Comparison of ENCODE assay signal across 23 cellular contexts in the genomic region with DNA sequence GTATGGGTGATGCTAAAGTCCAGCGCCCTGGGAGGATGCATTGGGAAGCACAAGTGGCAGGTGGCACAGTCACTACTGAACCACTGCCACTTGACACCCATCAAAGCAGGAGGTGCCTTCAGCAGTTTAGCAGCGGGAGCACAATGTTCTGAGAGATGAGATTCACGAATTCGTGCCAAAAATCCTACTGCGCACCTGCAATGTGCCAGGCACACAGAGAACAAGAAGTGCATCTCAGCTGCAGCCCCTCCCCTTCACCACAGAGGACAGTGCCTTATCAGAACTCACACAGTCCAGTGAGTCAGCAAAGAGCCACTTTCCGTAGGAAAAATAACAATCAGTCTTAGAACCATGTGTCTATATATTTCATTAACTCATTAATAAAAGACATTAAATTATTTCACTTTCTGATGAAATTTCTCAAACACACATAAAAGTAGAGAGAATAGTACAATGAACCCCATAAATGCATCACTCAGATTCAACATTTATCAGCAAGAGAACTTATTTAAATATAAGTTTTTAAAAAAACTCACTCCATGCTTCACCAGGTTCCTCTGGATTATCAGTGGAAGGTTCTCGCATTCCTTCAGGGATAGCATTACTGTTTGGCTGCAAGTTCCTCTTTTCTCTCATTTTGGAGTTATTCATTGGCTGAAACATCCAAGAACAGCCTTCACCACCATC. TPM values are rescaled to one million over a fixed set of nuclear protein-coding genes. Genes with fewer than 3 reads are reported as not detected.
DNase-seq lines count a peak whose midpoint lies in the region; ATAC-seq and TF ChIP-seq lines count a peak whose summit lies in the region.
"Had no signal": no experiment of that assay in that cellular context is flagged by ENCODE, and none has a peak within 500 bp of the region (broad histone marks: within the 10 kb centered on the region; RNA-seq: fewer than 3 reads in every experiment).

No MANE protein-coding gene starts in this region.

- no peak for TF ChIP-seq POLR2A in heart left ventricle (IDR thresholded peaks at IDR 0.05)

- H3K27ac ChIP-seq in heart left ventricle: peak overlapping the region in 4 of 12 donors; percentile 6 to 52 (median 16)

- ATAC-seq in heart left ventricle (peak; percentile 59 to 97 (median 94)), HG02798 (IDR thresholded peaks at IDR 0.05; ENCODE audit: poor library complexity, unreplicated experiment) (no peak)
- ATAC-seq: SK-N-SH treated with all-trans-retinoic acid at 6 μM for 48 hours; stimulated activated naive CD8-positive, alpha-beta T cell treated with anti-CD3 and anti-CD28 coated beads, Interleukin-15, Interleukin-2, amounts not matched to agents 100 U/mL and 50 U/mL, for 24 hours had no signal

- DNase-seq in DMS153 (lab: John Stamatoyannopoulos, UW): peak; percentile 16
- peak; percentile 76 to 96 (median 80) for DNase-seq in NCI-H1417 (lab: John Stamatoyannopoulos, UW)
- peak; percentile 63 for DNase-seq in NCI-H748 (lab: John Stamatoyannopoulos, UW; ENCODE audit: unreplicated experiment)
- peak in 2 of 5 donors; percentile 51 to 73 for DNase-seq in heart left ventricle
- DNase-seq in head of caudate nucleus: no peak
- no peak for DNase-seq in occipital lobe (lab: John Stamatoyannopoulos, UW)
- DNase-seq in middle frontal gyrus (ENCODE audit: extremely low spot score, low spot score): no peak
- DNase-seq: activated CD4-positive, alpha-beta T cell treated with anti-CD3 and anti-CD28 coated beads, Interleukin-2, amount 10 ng/mL, durations not matched to agents 24 days and 14 days; activated CD8-positive, alpha-beta memory T cell treated with anti-CD3 and anti-CD28 coated beads, Interleukin-2, amount 50 U/mL, for 4 hours; activated naive CD4-positive, alpha-beta T cell; aorta; CD4-positive, alpha-beta T cell; NCI-H446; retina; stimulated activated naive CD8-positive, alpha-beta T cell treated with anti-CD3 and anti-CD28 coated beads, Interleukin-15, Interleukin-2, amounts not matched to agents 100 U/mL and 50 U/mL, for 24 hours; T1000 had no signal

- intact Hi-C loops in heart left ventricle (cut with DNase I) (loop anchor here in 1 of 10 donors (2.0 kb wide), 1 partner anchor 23 kb away; no protein-coding TSS in a partner anchor), head of caudate nucleus (cut with DNase I) (no loop called here)

- H3K4me1 ChIP-seq in heart left ventricle: no peaks in the 10 kb centered on the region

- H3K27me3 ChIP-seq in heart left ventricle: peaks cover 0 to 7% (median 0%) of the 10 kb centered on the region in 9 donors

- no peaks in the 10 kb centered on the region for H3K9me3 ChIP-seq in heart left ventricle

- WGBS in heart left ventricle, 4 donors: 42 to 62% (median 52%) methylated on average over 4 to 7 of the region's 7 CpGs

- no peak for TF ChIP-seq CTCF in heart left ventricle (IDR thresholded peaks at IDR 0.05)

- H3K4me3 ChIP-seq in heart left ventricle: no peak overlapping the region

- no peaks in the 10 kb centered on the region for H3K36me3 ChIP-seq in heart left ventricle

RNA-seq across cellular contexts. Expression of a gene that starts 47.0 kb away (rescaled TPM):
- under 1 TPM in 2 of 9 donors, not detected in 7; 0.06 to 0.21 TPM for total RNA-seq in heart left ventricle
- under 1 TPM in 1 of 2 donors, not detected in 1; 0.11 TPM for polyA plus RNA-seq in heart left ventricle
- under 0.01 TPM for total RNA-seq in occipital lobe
- total RNA-seq: activated CD4-positive, alpha-beta T cell treated with anti-CD3 and anti-CD28 coated beads, Interleukin-2, amount 10 ng/mL, durations not matched to agents 24 days and 14 days; aorta; CD4-positive, alpha-beta T cell; cerebellum; HT1080; mucosa of gallbladder; OCI-LY7; urinary bladder had no signal
- polyA plus RNA-seq: aorta, urinary bladder had no signal

Comparison
In these comparisons a context has a peak if more than half of its experiments do, and no peak if none do; other contexts are left out.
1. DNase-seq: peak in DMS153 (single experiment), NCI-H1417 (3 of 3) and NCI-H748 (single experiment); none in head of caudate nucleus (0 of 42), occipital lobe (single experiment) and middle frontal gyrus (single experiment).